18 cellular contexts compared by ENCODE assay signal in genomic region chr1:64387382-64388066, GRCh38.
"Had no signal": no experiment of that assay in that cellular context is flagged by ENCODE, and none has a peak within 500 bp of the region (broad histone marks: within the 10 kb centered on the region; RNA-seq: fewer than 3 reads in every experiment).

No MANE protein-coding gene starts in this region.

- H3K4me1 ChIP-seq: body of pancreas, right atrium auricular region, uterus had no signal

- H3K4me3 ChIP-seq: body of pancreas, lung, right atrium auricular region, tibial nerve, uterus had no signal

- H3K36me3 ChIP-seq: right atrium auricular region, tibial nerve, uterus had no signal

- ATAC-seq: body of pancreas, left lobe of liver had no signal

- H3K27me3 ChIP-seq: body of pancreas, right atrium auricular region, tibial nerve, uterus had no signal

- DNase-seq: activated B cell treated with CpG ODN at 0.5 μM for 24 hours; activated CD4-positive, alpha-beta memory T cell treated with anti-CD3 and anti-CD28 coated beads for 36 hours; activated CD4-positive, alpha-beta T cell treated with anti-CD3 and anti-CD28 coated beads for 4 hours; activated naive CD8-positive, alpha-beta T cell treated with anti-CD3 and anti-CD28 coated beads, Interleukin-2, amount 10 ng/mL, durations not matched to agents 7 days and 5 days; activated T-cell treated with anti-CD3 and anti-CD28 coated beads for 4 hours; body of pancreas; foreskin fibroblast; glutamatergic neuron; kidney; midbrain; nephron progenitor cell; stimulated activated CD4-positive, alpha-beta T cell treated with anti-CD3 and anti-CD28 coated beads, Interleukin-2, amount 100 ng/mL, for 24 hours; stimulated activated naive CD4-positive, alpha-beta T cell treated with Interleukin-2 at 50 U/mL for 16 hours; uterus had no signal

- H3K9me3 ChIP-seq: body of pancreas, right atrium auricular region, uterus had no signal

- H3K27ac ChIP-seq: body of pancreas, right atrium auricular region, tibial nerve, uterus had no signal
